ENCODE assay signal across 9 cellular contexts in genomic region chr6:14270925-14271791, GRCh38.
DNase-seq lines count a peak whose midpoint lies in the region; ATAC-seq and TF ChIP-seq lines count a peak whose summit lies in the region.
"Had no signal": no experiment of that assay in that cellular context is flagged by ENCODE, and none has a peak within 500 bp of the region (broad histone marks: within the 10 kb centered on the region; RNA-seq: fewer than 3 reads in every experiment).

No MANE protein-coding gene starts in this region.

- H3K9me3 Mint-ChIP-seq in activated CD8-positive, alpha-beta T cell treated with anti-CD3 and anti-CD28 coated beads, Interleukin-2, amount 10 ng/mL, durations not matched to agents 7 days and 5 days (ENCODE audit: insufficient read depth): peaks cover 10% of the 10 kb centered on the region
- H3K9me3 Mint-ChIP-seq: memory B cell had no signal

- no peak overlapping the region for H3K4me3 Mint-ChIP-seq in activated CD8-positive, alpha-beta T cell treated with anti-CD3 and anti-CD28 coated beads, Interleukin-2, amount 10 ng/mL, durations not matched to agents 7 days and 5 days
- H3K4me3 Mint-ChIP-seq: memory B cell had no signal

- intact Hi-C loops in left ventricle myocardium inferior (cut with micrococcal nuclease): no loop called here

- H3K36me3 Mint-ChIP-seq in activated CD8-positive, alpha-beta T cell treated with anti-CD3 and anti-CD28 coated beads, Interleukin-2, amount 10 ng/mL, durations not matched to agents 7 days and 5 days (ENCODE audit: low read depth): peaks cover 9% of the 10 kb centered on the region
- H3K36me3 Mint-ChIP-seq: memory B cell had no signal

- no peak overlapping the region for H3K27ac ChIP-seq in left ventricle myocardium inferior (replicated peaks)

- H3K4me1 ChIP-seq in left ventricle myocardium inferior: peaks cover 18% of the 10 kb centered on the region

- CTCF ChIA-PET in activated CD8-positive, alpha-beta T cell treated with anti-CD3 and anti-CD28 coated beads, Interleukin-2, amount 10 ng/mL, durations not matched to agents 7 days and 5 days (lab: Charles Lee): interaction anchor here (1.2 to 1.9 kb wide), 4 partner anchors 19 to 60 kb away, joined by 3 to 10 read pairs (median 4); no protein-coding TSS in a partner anchor

- no peaks in the 10 kb centered on the region for H3K27me3 ChIP-seq in left ventricle myocardium inferior (ENCODE audit: low read depth)

- DNase-seq in HPDE6-E6E7 (ENCODE audit: extremely low spot score) (peak; percentile 98), fibroblast of peridontal ligament (ENCODE audit: extremely low read depth) (peak; percentile 69), NCI-H748 (lab: John Stamatoyannopoulos, UW; ENCODE audit: unreplicated experiment) (no peak), left ventricle myocardium inferior (no peak)
- DNase-seq in activated CD8-positive, alpha-beta T cell treated with anti-CD3 and anti-CD28 coated beads, Interleukin-2, amount 10 ng/mL, durations not matched to agents 7 days and 5 days: peak; percentile 78
- peak; percentile 14 for DNase-seq in stimulated activated CD8-positive, alpha-beta memory T cell treated with anti-CD3 and anti-CD28 coated beads, Interleukin-4, amount 100 ng/mL, for 24 hours (ENCODE audit: low read depth)

- peak overlapping the region; percentile 90 for H3K27ac Mint-ChIP-seq in activated CD8-positive, alpha-beta T cell treated with anti-CD3 and anti-CD28 coated beads, Interleukin-2, amount 10 ng/mL, durations not matched to agents 7 days and 5 days

- H3K9me3 ChIP-seq in left ventricle myocardium inferior (replicated peaks): no peaks in the 10 kb centered on the region

- H3K4me1 Mint-ChIP-seq in activated CD8-positive, alpha-beta T cell treated with anti-CD3 and anti-CD28 coated beads, Interleukin-2, amount 10 ng/mL, durations not matched to agents 7 days and 5 days (ENCODE audit: low read depth): peaks cover 50% of the 10 kb centered on the region

- no peak overlapping the region for H3K4me3 ChIP-seq in left ventricle myocardium inferior

- no peaks in the 10 kb centered on the region for H3K27me3 Mint-ChIP-seq in activated CD8-positive, alpha-beta T cell treated with anti-CD3 and anti-CD28 coated beads, Interleukin-2, amount 10 ng/mL, durations not matched to agents 7 days and 5 days (ENCODE audit: low read depth)
- H3K27me3 Mint-ChIP-seq: memory B cell had no signal

- TF ChIP-seq CTCF in left ventricle myocardium inferior (IDR thresholded peaks at IDR 0.05; ENCODE audit: borderline replicate concordance): no peak

- peak; percentile 82 for ATAC-seq in activated CD8-positive, alpha-beta T cell treated with anti-CD3 and anti-CD28 coated beads, Interleukin-2, amount 10 ng/mL, durations not matched to agents 7 days and 5 days
- ATAC-seq in GM19351 (IDR thresholded peaks at IDR 0.05; ENCODE audit: unreplicated experiment) (no peak), GM19467 (IDR thresholded peaks at IDR 0.05; ENCODE audit: unreplicated experiment) (no peak)

- POLR2A ChIA-PET in activated CD8-positive, alpha-beta T cell treated with anti-CD3 and anti-CD28 coated beads, Interleukin-2, amount 10 ng/mL, durations not matched to agents 7 days and 5 days (lab: Charles Lee): interaction anchor here (0.7 kb wide), 1 partner anchor 187 kb away, joined by 3 read pairs; no protein-coding TSS in a partner anchor

- H3K36me3 ChIP-seq in left ventricle myocardium inferior: no peaks in the 10 kb centered on the region

Comparison
In these comparisons a context has a peak if more than half of its experiments do, and no peak if none do; other contexts are left out.
1. DNase-seq: peak in HPDE6-E6E7 (single experiment), activated CD8-positive, alpha-beta T cell treated with anti-CD3 and anti-CD28 coated beads, Interleukin-2, amount 10 ng/mL, durations not matched to agents 7 days and 5 days (single experiment), fibroblast of peridontal ligament (single experiment) and stimulated activated CD8-positive, alpha-beta memory T cell treated with anti-CD3 and anti-CD28 coated beads, Interleukin-4, amount 100 ng/mL, for 24 hours (single experiment); none in NCI-H748 (single experiment) and left ventricle myocardium inferior (single experiment).